ENCODE assay signal across 22 cellular contexts in the genomic region with DNA sequence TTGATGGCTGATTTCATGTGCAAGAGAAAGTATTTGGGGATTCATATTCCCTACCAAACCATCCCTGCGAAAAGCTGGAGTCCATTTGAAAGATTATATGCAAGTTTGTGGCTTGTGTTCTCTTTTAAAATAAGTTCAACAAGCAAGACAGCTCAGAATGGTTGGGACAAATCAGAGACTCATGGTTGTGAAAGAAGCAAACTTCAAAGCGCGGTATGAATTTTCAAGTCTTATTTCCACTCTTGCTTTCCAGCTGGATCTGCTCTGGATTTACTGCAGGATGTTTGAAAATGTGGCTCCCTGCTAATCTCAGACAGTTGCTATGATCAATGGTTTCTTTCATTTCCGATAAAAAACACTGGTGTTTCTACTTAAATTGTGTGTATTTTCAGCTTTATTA.
DNase-seq lines count a peak whose midpoint lies in the region; ATAC-seq and TF ChIP-seq lines count a peak whose summit lies in the region.
"Had no signal": no experiment of that assay in that cellular context is flagged by ENCODE, and none has a peak within 500 bp of the region (broad histone marks: within the 10 kb centered on the region; RNA-seq: fewer than 3 reads in every experiment).

No MANE protein-coding gene starts in this region.

- no peak for TF ChIP-seq POLR2A in vagina (IDR thresholded peaks at IDR 0.05)

- peaks cover 17% of the 10 kb centered on the region for H3K9me3 Mint-ChIP-seq in nephron

- TF ChIP-seq CTCF in left ventricle myocardium inferior (IDR thresholded peaks at IDR 0.05; ENCODE audit: borderline replicate concordance), result no peak
- TF ChIP-seq CTCF in fibroblast of the aortic adventitia (IDR thresholded peaks at IDR 0.05; ENCODE audit: insufficient read depth, low read length), result no peak
- no peak for TF ChIP-seq CTCF in nephron (IDR thresholded peaks at IDR 0.05; ENCODE audit: unreplicated experiment in 3 of 3)
- TF ChIP-seq CTCF in vagina (IDR thresholded peaks at IDR 0.05), result no peak

- ATAC-seq in left ventricle myocardium superior (no peak), GM21723 (IDR thresholded peaks at IDR 0.05; ENCODE audit: unreplicated experiment) (no peak)
- ATAC-seq: CD8-positive, alpha-beta T cell; HCT116; Right ventricle myocardium inferior had no signal

- intact Hi-C loops in left ventricle myocardium inferior (cut with micrococcal nuclease) (no loop called here), left ventricle myocardium superior (cut with micrococcal nuclease) (no loop called here), vagina (cut with DNase I) (no loop called here)

- no peak overlapping the region for H3K4me3 ChIP-seq in left ventricle myocardium inferior
- no peak overlapping the region for H3K4me3 ChIP-seq in fibroblast of the aortic adventitia (ENCODE audit: low read depth, low read length)
- H3K4me3 ChIP-seq in vagina, result no peak overlapping the region
- H3K4me3 ChIP-seq: MG63 had no signal

- no peak overlapping the region for H3K4me3 Mint-ChIP-seq in nephron
- H3K4me3 Mint-ChIP-seq: CD8-positive, alpha-beta T cell had no signal

- peaks cover 46% of the 10 kb centered on the region for H3K4me1 ChIP-seq in left ventricle myocardium inferior
- H3K4me1 ChIP-seq in vagina, result peaks cover 58% of the 10 kb centered on the region

- H3K27me3 ChIP-seq in left ventricle myocardium inferior (ENCODE audit: low read depth) (no peaks in the 10 kb centered on the region), vagina (no peaks in the 10 kb centered on the region)
- H3K27me3 ChIP-seq: BE2C, MG63 had no signal

- H3K36me3 Mint-ChIP-seq in nephron (ENCODE audit: low read depth), result peaks cover 25% of the 10 kb centered on the region

- peaks cover 78% of the 10 kb centered on the region for H3K4me1 Mint-ChIP-seq in nephron

- H3K27ac Mint-ChIP-seq in nephron, result peak overlapping the region; percentile 96 to 98 (median 96)
- H3K27ac Mint-ChIP-seq: CD8-positive, alpha-beta T cell had no signal

- H3K36me3 ChIP-seq in left ventricle myocardium inferior (no peaks in the 10 kb centered on the region), vagina (no peaks in the 10 kb centered on the region)
- H3K36me3 ChIP-seq: BE2C, MG63 had no signal

- DNase-seq in left ventricle myocardium inferior (no peak), left ventricle myocardium superior (no peak), fibroblast of the aortic adventitia (ENCODE audit: low read depth) (peak; percentile 73), vagina (ENCODE audit: extremely low spot score in 2 of 2) (no peak), KG1 (lab: John Stamatoyannopoulos, UW) (no peak), NOMO-1 treated with DMSO at 0.1 percent for 48 hours (lab: John Stamatoyannopoulos, UW; ENCODE audit: unreplicated experiment) (no peak)
- DNase-seq: BE2C; CD8-positive, alpha-beta T cell; DMS79 treated with DMSO at 0.1 percent for 48 hours; GOT3; IMR-90; Kasumi-1; MG63; NCI-H1092; NCI-H1436 treated with DMSO at 0.1 percent for 48 hours; NCI-H2029 had no signal

- H3K9me3 ChIP-seq in left ventricle myocardium inferior (replicated peaks), result no peaks in the 10 kb centered on the region
- H3K9me3 ChIP-seq in vagina, result no peaks in the 10 kb centered on the region
- H3K9me3 ChIP-seq: BE2C, MG63 had no signal

- H3K27me3 Mint-ChIP-seq in nephron (ENCODE audit: low read depth), result no peaks in the 10 kb centered on the region

- peak overlapping the region; percentile 2 for H3K27ac ChIP-seq in left ventricle myocardium inferior (replicated peaks)
- peak overlapping the region; percentile 70 for H3K27ac ChIP-seq in vagina
- H3K27ac ChIP-seq: 22Rv1, HL-60 had no signal
